26 cellular contexts compared by ENCODE assay signal in genomic region chr5:91264311-91265051, GRCh38.
"Had no signal": no experiment of that assay in that cellular context is flagged by ENCODE, and none has a peak within 500 bp of the region (broad histone marks: within the 10 kb centered on the region; RNA-seq: fewer than 3 reads in every experiment).

No MANE protein-coding gene starts in this region.

- H3K9me3 Mint-ChIP-seq: activated naive CD4-positive, alpha-beta T cell treated with anti-CD3 and anti-CD28 coated beads, Interleukin-2, amount 50 U/mL, for 72 hours; activated T-cell treated with anti-CD3 and anti-CD28 coated beads, Interleukin-2, amount 50 U/mL, for 24 hours; activated T-helper 17 cell treated with anti-CD3 and anti-CD28 coated beads, Interleukin-2, amount 50 U/mL, for 72 hours; endodermal cell; natural killer cell; WTC11 had no signal

- H3K27ac Mint-ChIP-seq: activated naive CD4-positive, alpha-beta T cell treated with anti-CD3 and anti-CD28 coated beads, Interleukin-2, amount 50 U/mL, for 72 hours; activated T-cell treated with anti-CD3 and anti-CD28 coated beads, Interleukin-2, amount 50 U/mL, for 24 hours; activated T-helper 17 cell treated with anti-CD3 and anti-CD28 coated beads, Interleukin-2, amount 50 U/mL, for 72 hours; endodermal cell; mesothelial cell of epicardium; natural killer cell; WTC11 had no signal

- H3K36me3 ChIP-seq: ascending aorta, colonic mucosa, esophagus squamous epithelium, gastroesophageal sphincter, heart left ventricle, spleen, uterus had no signal

- H3K27ac ChIP-seq: ascending aorta, colonic mucosa, esophagus squamous epithelium, gastroesophageal sphincter, heart left ventricle, spleen, testis, uterus had no signal

- H3K4me3 Mint-ChIP-seq: activated T-cell treated with anti-CD3 and anti-CD28 coated beads, Interleukin-2, amount 50 U/mL, for 24 hours; activated T-helper 17 cell treated with anti-CD3 and anti-CD28 coated beads, Interleukin-2, amount 50 U/mL, for 72 hours; endodermal cell; mesothelial cell of epicardium; natural killer cell; WTC11 had no signal

- H3K36me3 Mint-ChIP-seq: activated naive CD4-positive, alpha-beta T cell treated with anti-CD3 and anti-CD28 coated beads, Interleukin-2, amount 50 U/mL, for 72 hours; mesothelial cell of epicardium; natural killer cell; WTC11 had no signal

- DNase-seq: activated CD4-positive, alpha-beta T cell treated with anti-CD3 and anti-CD28 coated beads, Interleukin-2, amount 50 U/mL, for 4 hours; activated CD8-positive, alpha-beta memory T cell treated with anti-CD3 and anti-CD28 coated beads for 24 hours; activated CD8-positive, alpha-beta memory T cell treated with anti-CD3 and anti-CD28 coated beads, Interleukin-2, amount 50 U/mL, for 4 hours; activated T-cell treated with anti-CD3 and anti-CD28 coated beads, Interleukin-2, amount 50 U/mL, for 24 hours; central memory CD4-positive, alpha-beta T cell; colonic mucosa; endodermal cell; esophagus squamous epithelium; heart left ventricle; natural killer cell; spleen; stimulated activated CD4-positive, alpha-beta T cell treated with anti-CD3 and anti-CD28 coated beads, Interleukin-4, amount 100 ng/mL, for 1 hour; stimulated activated naive CD4-positive, alpha-beta T cell; T-helper 9 cell; testis; trophoblast cell; uterus had no signal

- H3K27me3 ChIP-seq: ascending aorta, colonic mucosa, esophagus squamous epithelium, gastroesophageal sphincter, heart left ventricle, spleen, testis, uterus had no signal

- H3K9me3 ChIP-seq: ascending aorta, colonic mucosa, esophagus squamous epithelium, gastroesophageal sphincter, heart left ventricle, testis, uterus had no signal

- H3K4me3 ChIP-seq: ascending aorta, colonic mucosa, esophagus squamous epithelium, gastroesophageal sphincter, heart left ventricle, lung, spleen, testis, uterus had no signal

- ATAC-seq: activated naive CD4-positive, alpha-beta T cell treated with anti-CD3 and anti-CD28 coated beads, Interleukin-2, amount 50 U/mL, for 72 hours; activated T-helper 17 cell treated with anti-CD3 and anti-CD28 coated beads, Interleukin-2, amount 50 U/mL, for 72 hours; gastroesophageal sphincter; heart left ventricle; left lobe of liver; natural killer cell; sciatic nerve; WTC11 had no signal

- H3K27me3 Mint-ChIP-seq: activated T-cell treated with anti-CD3 and anti-CD28 coated beads, Interleukin-2, amount 50 U/mL, for 24 hours; activated T-helper 17 cell treated with anti-CD3 and anti-CD28 coated beads, Interleukin-2, amount 50 U/mL, for 72 hours had no signal

- H3K4me1 ChIP-seq: colonic mucosa, testis had no signal
